ENCODE assay signal across 9 cellular contexts in genomic region chr21:39451332-39452206, GRCh38. TPM values are rescaled to one million over a fixed set of nuclear protein-coding genes. Genes with fewer than 3 reads are reported as not detected.
A peak's percentile ranks its signal among the peaks of the same experiment; 100 is the strongest.
DNase-seq lines count a peak whose midpoint lies in the region; ATAC-seq, FAIRE-seq and TF ChIP-seq lines count a peak whose summit lies in the region.
"Had no signal": no experiment of that assay in that cellular context is flagged by ENCODE, and none has a peak within 500 bp of the region (broad histone marks: within the 10 kb centered on the region; RNA-seq: fewer than 3 reads in every experiment).

Gene SH3BGR, plus strand, starts transcription at chr21:39451970. Its CDS starts 127 bp downstream, at chr21:39452097.

- no peaks in the 10 kb centered on the region for H3K4me1 Mint-ChIP-seq in stimulated activated naive B cell treated with anti-CD40 and anti-IgM and Interleukin-4, amounts not matched to agents 10 μg/mL and 1 μg/mL and 100 μg/mL, for 72 hours

- CTCF ChIA-PET in H1 (lab: Charles Lee; ENCODE audit: partially characterized antibody): interaction anchor here (0.8 to 2.5 kb wide), 2 partner anchors 8 to 10 kb away, joined by 3 to 5 read pairs; no protein-coding TSS in a partner anchor

- TF ChIP-seq CTCF in H1 (IDR thresholded peaks at IDR 0.05; ENCODE audit: control extremely low read depth in 1 of 3, insufficient read depth in 1 of 3, low read depth in 1 of 3, low read length in 3 of 3): no peak
- TF ChIP-seq CTCF in left lung (IDR thresholded peaks at IDR 0.05): no peak
- no peak for TF ChIP-seq CTCF in suprapubic skin (IDR thresholded peaks at IDR 0.05)
- no peak for TF ChIP-seq CTCF in omental fat pad (IDR thresholded peaks at IDR 0.05)

- no peak within 1 kb of the TSS for H3K9ac ChIP-seq in H1 (replicated peaks in 1 of 4; ENCODE audit: extremely low read depth in 1 of 4, low read depth in 3 of 4, low read length in 3 of 4)

- H3K27ac ChIP-seq in H1 (ENCODE audit: low read depth, low read length) (peak within 1 kb of the TSS; percentile 18; the same call in 1 of the 2 replicates), left lung (peak within 1 kb of the TSS in 1 of 2 donors; percentile 45), suprapubic skin (peak within 1 kb of the TSS; percentile 2)

- H3K18ac ChIP-seq in H1 (ENCODE audit: extremely low read depth, low read length): no peak within 1 kb of the TSS; the same call in 1 of the 2 replicates

- H4K20me1 ChIP-seq in H1 (replicated peaks in 1 of 2; ENCODE audit: control insufficient read depth in 1 of 2, insufficient read depth in 2 of 2, low read length in 2 of 2): no peaks in the 10 kb centered on the region

- no peak within 1 kb of the TSS for H2AK5ac ChIP-seq in H1 (ENCODE audit: low read depth, low read length)

- POLR2A ChIA-PET in H1 (lab: Charles Lee; ENCODE audit: partially characterized antibody): no interaction called here

- peaks cover 0 to 6% (median 0%) of the 10 kb centered on the region in 4 experiments; a peak in 4 of 7 replicates for H3K4me1 ChIP-seq in H1 (replicated peaks in 1 of 4; ENCODE audit: control insufficient read depth in 3 of 4, insufficient read depth in 4 of 4, low read length in 3 of 4)
- H3K4me1 ChIP-seq in left lung: no peaks in the 10 kb centered on the region
- peaks cover 9% of the 10 kb centered on the region for H3K4me1 ChIP-seq in suprapubic skin

- H4K91ac ChIP-seq in H1 (replicated peaks; ENCODE audit: insufficient read length, low read length): no peak within 1 kb of the TSS

- H3K27ac Mint-ChIP-seq in stimulated activated naive B cell treated with anti-CD40 and anti-IgM and Interleukin-4, amounts not matched to agents 10 μg/mL and 1 μg/mL and 100 μg/mL, for 72 hours: no peak within 1 kb of the TSS

- H3K79me2 ChIP-seq in H1 (ENCODE audit: control insufficient read depth in 1 of 2, insufficient read depth in 2 of 2, low read length in 2 of 2): no peaks in the 10 kb centered on the region

- H3K36me3 ChIP-seq in H1 (ENCODE audit: control insufficient read depth in 2 of 4, insufficient read depth in 4 of 4, low read length in 3 of 4) (no peaks in the 10 kb centered on the region), left lung (no peaks in the 10 kb centered on the region), suprapubic skin (no peaks in the 10 kb centered on the region)

- H3K4ac ChIP-seq in H1 (replicated peaks; ENCODE audit: insufficient read length, low read depth, low read length): no peak within 1 kb of the TSS

- H3K79me1 ChIP-seq in H1 (ENCODE audit: low read depth, low read length): no peaks in the 10 kb centered on the region

- 65% methylated on average over 15 of the region's 15 CpGs; no CpG with 5 or more reads in 1 of the 2 experiments for WGBS in H1 (ENCODE audit: extremely low coverage in 1 of 2, insufficient coverage in 1 of 2, insufficient read length in 1 of 2, insufficient replicate concordance in 2 of 2, low coverage in 1 of 2, low lambda C conversion rate in 2 of 2, missing lambda C conversion rate in 1 of 2), 2 experiments
- 44% methylated on average over 15 of the region's 15 CpGs for WGBS in suprapubic skin

- H3K56ac ChIP-seq in H1 (replicated peaks; ENCODE audit: insufficient read length, low read depth, low read length): no peak within 1 kb of the TSS

- TF ChIP-seq EP300 in H1 (IDR thresholded peaks at IDR 0.05; ENCODE audit: borderline replicate concordance in 1 of 2, low read depth in 2 of 2, low read length in 2 of 2) (no peak), suprapubic skin (IDR thresholded peaks at IDR 0.05) (no peak)

- H2AFZ ChIP-seq in H1 (ENCODE audit: low read length): no peak within 1 kb of the TSS

- peak; percentile 62 for FAIRE-seq in H1 (lab: Jason Lieb, UNC)

- H2BK120ac ChIP-seq in H1 (replicated peaks; ENCODE audit: low read depth, low read length): no peak within 1 kb of the TSS

- H2BK12ac ChIP-seq in H1 (ENCODE audit: low read depth, low read length): no peak within 1 kb of the TSS

- H3K14ac ChIP-seq in H1 (ENCODE audit: insufficient read length): no peak within 1 kb of the TSS

- TF ChIP-seq RAD21 in H1 (IDR thresholded peaks at IDR 0.05 in 1 of 2, conservative IDR thresholded peaks at IDR 0.05 in 1 of 2; ENCODE audit: low read depth in 2 of 2, low read length in 2 of 2): no peak

- H2BK5ac ChIP-seq in H1 (ENCODE audit: low read depth, low read length): no peak within 1 kb of the TSS

- H2BK20ac ChIP-seq in H1 (ENCODE audit: low read length): no peak within 1 kb of the TSS

- H3K36me3 Mint-ChIP-seq in stimulated activated naive B cell treated with anti-CD40 and anti-IgM and Interleukin-4, amounts not matched to agents 10 μg/mL and 1 μg/mL and 100 μg/mL, for 72 hours: no peaks in the 10 kb centered on the region

- no peaks in the 10 kb centered on the region for H3K9me3 Mint-ChIP-seq in stimulated activated naive B cell treated with anti-CD40 and anti-IgM and Interleukin-4, amounts not matched to agents 10 μg/mL and 1 μg/mL and 100 μg/mL, for 72 hours

- H3K23me2 ChIP-seq in H1 (ENCODE audit: low read depth, low read length): no peaks in the 10 kb centered on the region; the same call in 1 of the 2 replicates

- no peak within 1 kb of the TSS for H2BK15ac ChIP-seq in H1 (ENCODE audit: low read length)

- no peak within 1 kb of the TSS for H4K8ac ChIP-seq in H1 (ENCODE audit: extremely low read depth, insufficient read depth, low read length)

- H3K27me3 Mint-ChIP-seq in stimulated activated naive B cell treated with anti-CD40 and anti-IgM and Interleukin-4, amounts not matched to agents 10 μg/mL and 1 μg/mL and 100 μg/mL, for 72 hours: peaks cover 7 to 21% of the 10 kb centered on the region in 2 donors

- DNase-seq in NCI-H510A treated with DMSO at 0.1 percent for 48 hours (lab: John Stamatoyannopoulos, UW) (peak; percentile 13), H1 (ENCODE audit: low read depth in 1 of 2, low spot score in 2 of 2) (peak; percentile 33 to 65), left lung (peak in 1 of 2 donors; percentile 63), suprapubic skin (ENCODE audit: low spot score in 2 of 2) (no peak), omental fat pad (ENCODE audit: low spot score) (no peak)
- DNase-seq in stimulated activated naive B cell treated with anti-CD40 and anti-IgM and Interleukin-4, amounts not matched to agents 10 μg/mL and 1 μg/mL and 100 μg/mL, for 72 hours: no peak
- DNase-seq: SHP77 had no signal

- no peak within 1 kb of the TSS for H3K23ac ChIP-seq in H1 (ENCODE audit: insufficient read length)

- peak within 1 kb of the TSS; percentile 1 to 21; a peak in 3 of 4 replicates for H3K4me2 ChIP-seq in H1 (ENCODE audit: insufficient read depth in 1 of 2, low read depth in 2 of 2, low read length in 2 of 2)

- intact Hi-C loops in left lung (cut with DNase I): no loop called here

- TF ChIP-seq POLR2A in H1 (IDR thresholded peaks at IDR 0.05; ENCODE audit: control extremely low read depth in 1 of 2, low read depth in 2 of 2, low read length in 2 of 2) (no peak), suprapubic skin (IDR thresholded peaks at IDR 0.05) (no peak)

- H3K9me3 ChIP-seq in H1 (ENCODE audit: insufficient read depth in 2 of 2, low read depth in 1 of 2, low read length in 1 of 2) (no peaks in the 10 kb centered on the region), left lung (no peaks in the 10 kb centered on the region), suprapubic skin (no peaks in the 10 kb centered on the region)

- H3K27me3 ChIP-seq in H1 (replicated peaks in 1 of 4; ENCODE audit: control insufficient read depth in 3 of 4, extremely low read depth in 1 of 4, insufficient read depth in 3 of 4, low read length in 3 of 4) (no peaks in the 10 kb centered on the region), left lung (no peaks in the 10 kb centered on the region), suprapubic skin (no peaks in the 10 kb centered on the region)

- no peak within 1 kb of the TSS for H3K4me3 Mint-ChIP-seq in stimulated activated naive B cell treated with anti-CD40 and anti-IgM and Interleukin-4, amounts not matched to agents 10 μg/mL and 1 μg/mL and 100 μg/mL, for 72 hours

- no peak within 1 kb of the TSS for H4K5ac ChIP-seq in H1 (ENCODE audit: insufficient read length, low read depth, low read length)

- ATAC-seq in left lung (peak; percentile 95), HG02973 (IDR thresholded peaks at IDR 0.05; ENCODE audit: unreplicated experiment) (no peak), omental fat pad (ENCODE audit: low FRiP score) (no peak), GM18867 (IDR thresholded peaks at IDR 0.05; ENCODE audit: unreplicated experiment) (no peak)
- ATAC-seq in stimulated activated naive B cell treated with anti-CD40 and anti-IgM and Interleukin-4, amounts not matched to agents 10 μg/mL and 1 μg/mL and 100 μg/mL, for 72 hours (replicated peaks): no peak

- H3K4me3 ChIP-seq in H1 (ENCODE audit: extremely low read depth in 1 of 4, insufficient read depth in 2 of 4, low read depth in 3 of 4, low read length in 4 of 4): peak within 1 kb of the TSS in 2 of 4 experiments; percentile 5 to 29; a peak in 3 of 8 replicates
- H3K4me3 ChIP-seq in left lung: peak within 1 kb of the TSS; percentile 6 to 20
- peak within 1 kb of the TSS; percentile 35 for H3K4me3 ChIP-seq in suprapubic skin

TF ChIP-seq in H1, 55 proteins besides CTCF, POLR2A, EP300 and RAD21:
- TF ChIP-seq RFX5 (IDR thresholded peaks at IDR 0.05; ENCODE audit: borderline replicate concordance, low read depth, low read length) (0 out of 2 replicates have a peak, but pooled peaks have one; percentile 11), SRF (IDR thresholded peaks at IDR 0.05; ENCODE audit: low read depth, low read length) (peak; percentile 86), TAF1 (IDR thresholded peaks at IDR 0.05; ENCODE audit: low read depth, low read length) (peak; percentile 32; the same call in 1 of the 2 replicates), KDM5A (IDR thresholded peaks at IDR 0.05; ENCODE audit: low read length) (no peak), BRCA1 (IDR thresholded peaks at IDR 0.05; ENCODE audit: low read depth, low read length) (no peak), SP1 (IDR thresholded peaks at IDR 0.05; ENCODE audit: low read depth, low read length) (0 out of 2 replicates have a peak, but pooled peaks have one; percentile 46), CHD1 (IDR thresholded peaks at IDR 0.05; ENCODE audit: low read depth, low read length) (no peak)

RNA-seq across cellular contexts. Expression of gene SH3BGR, which starts in this region (rescaled TPM):
- total RNA-seq in H1 (2021; fragmentation: NEBNext Ultra II Directional; extraction: Animal tissue kit (Norgen Biotek cat#: 25700)): 5.5 and 5.9 TPM in 2 replicates
- polyA plus RNA-seq in H1 (2011; rRNA removed): 2.1 and 8.2 TPM in 2 replicates
- 1.4 TPM for polyA plus RNA-seq in H1 (2011; cell fraction: cytosol; rRNA removed)
- polyA plus RNA-seq in H1 (2011; cell fraction: nucleus; rRNA removed): 0.71 TPM
- 2.8 to 3.3 TPM (median 3.1 TPM) in 4 replicates for polyA plus RNA-seq in H1 (2012, experiment 1 of 2)
- 1.2 TPM for polyA plus RNA-seq in H1 (2012, experiment 2 of 2)
- polyA plus RNA-seq in H1 (2013, experiment 1 of 2): 10.1 TPM
- 9.7 TPM for polyA plus RNA-seq in H1 (2013, experiment 2 of 2)
- polyA minus RNA-seq in H1 (2011; rRNA and poly(A)+ RNA removed): 1.3 and 1.9 TPM in 2 replicates
- polyA minus RNA-seq in H1 (2011; cell fraction: cytosol; rRNA and poly(A)+ RNA removed): not detected
- 1.00 TPM for polyA minus RNA-seq in H1 (2011; cell fraction: nucleus; rRNA and poly(A)+ RNA removed)
- 1 to 10 TPM; 3.5 to 3.6 TPM for total RNA-seq in left lung
- 1 to 10 TPM in 1 of 4 donors, under 1 TPM in 2, not detected in 1; 0.64 to 1.3 (median 0.68) TPM for total RNA-seq in suprapubic skin
- 10 to 100 TPM in 1 of 4 donors, 1 to 10 TPM in 3; 3.5 to 42.0 (median 4.7) TPM for total RNA-seq in omental fat pad

Comparison
In these comparisons a context has a peak if more than half of its experiments do, and no peak if none do; other contexts are left out.
1. DNase-seq: peak in NCI-H510A treated with DMSO at 0.1 percent for 48 hours (single experiment) and H1 (2 of 2); none in suprapubic skin (0 of 2), omental fat pad (single experiment) and stimulated activated naive B cell treated with anti-CD40 and anti-IgM and Interleukin-4, amounts not matched to agents 10 μg/mL and 1 μg/mL and 100 μg/mL, for 72 hours (single experiment).